Comparison of ENCODE assay signal across 8 cellular contexts in the genomic region with DNA sequence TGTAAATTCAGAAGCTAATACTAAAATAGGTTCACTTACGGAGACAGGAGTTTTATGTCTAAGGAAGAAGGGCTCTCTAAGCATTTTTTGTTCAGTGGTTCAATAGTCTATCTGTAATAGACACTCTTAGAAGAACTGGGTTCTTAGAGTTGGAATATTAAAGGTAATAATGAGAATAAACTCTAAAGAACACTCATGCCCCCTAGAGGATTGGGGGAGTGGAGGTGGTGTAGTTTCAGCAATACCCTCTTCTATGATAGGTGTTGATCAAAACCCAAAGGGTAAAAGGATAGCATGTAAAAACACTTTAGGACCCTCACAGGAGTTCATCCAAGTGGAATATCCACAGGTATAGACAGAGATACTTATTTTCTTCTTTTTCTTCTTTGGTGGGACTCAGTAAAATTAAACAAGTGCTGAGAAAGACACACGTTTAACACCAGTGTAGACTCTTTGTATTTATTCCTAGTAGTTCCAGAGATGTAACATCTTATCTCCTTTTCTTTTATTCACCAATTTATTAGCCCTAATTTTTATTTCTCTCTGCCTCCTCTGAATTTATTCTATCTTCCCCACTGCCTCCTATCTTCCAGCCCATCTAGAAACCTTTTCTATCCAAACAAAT. TPM values are rescaled to one million over a fixed set of nuclear protein-coding genes. Genes with fewer than 3 reads are reported as not detected.
DNase-seq lines count a peak whose midpoint lies in the region; ATAC-seq, FAIRE-seq and TF ChIP-seq lines count a peak whose summit lies in the region.

No MANE protein-coding gene starts in this region.

- no peak for FAIRE-seq in A549 (lab: Jason Lieb, UNC)

- POLR2A ChIA-PET in A549 (lab: Yijun Ruan, JAX) = no interaction called here

- no peaks in the 10 kb centered on the region for H3K4me1 ChIP-seq in A549
- H3K4me1 ChIP-seq in breast epithelium = no peaks in the 10 kb centered on the region
- no peaks in the 10 kb centered on the region for H3K4me1 ChIP-seq in upper lobe of left lung

- H3K27ac ChIP-seq in A549 = no peak overlapping the region
- no peak overlapping the region for H3K27ac ChIP-seq in breast epithelium
- H3K27ac ChIP-seq in upper lobe of left lung = no peak overlapping the region

- DNase-seq in A549 (ENCODE audit: low read depth in 1 of 2, low spot score in 1 of 2) (peak; percentile 30 to 40), ELR (ENCODE audit: low read depth) (peak; percentile 68), NOMO-1 treated with dmso at 0.1 percent for 144 hours (lab: John Stamatoyannopoulos, UW; ENCODE audit: unreplicated experiment) (peak; percentile 6), breast epithelium (ENCODE audit: low spot score in 2 of 2) (no peak), left kidney (ENCODE audit: low read depth, low spot score) (peak; percentile 81), upper lobe of left lung (no peak)

- intact Hi-C loops in breast epithelium (cut with DNase I; ENCODE audit: low total_unique reads) = loop anchor here (10.0 kb wide), 1 partner anchor 84 kb away; no protein-coding TSS in a partner anchor

- WGBS in A549 (ENCODE audit: missing lambda C conversion rate) = 44% methylated on average over 2 of the region's 2 CpGs
- 76 to 79% methylated on average over 2 of the region's 2 CpGs for WGBS in upper lobe of left lung, 2 donors

- no peak overlapping the region for H3K4me2 ChIP-seq in A549

- ATAC-seq in A549 (peak; percentile 85 to 87), HG03175 (IDR thresholded peaks at IDR 0.05; ENCODE audit: unreplicated experiment) (peak; percentile 55), upper lobe of left lung (ENCODE audit: low FRiP score in 2 of 2) (peak in 1 of 2 donors; percentile 73), GM21360 (IDR thresholded peaks at IDR 0.05; ENCODE audit: unreplicated experiment) (no peak)

- H3K4me3 ChIP-seq in A549 = no peak overlapping the region
- no peak overlapping the region for H3K4me3 ChIP-seq in breast epithelium
- H3K4me3 ChIP-seq in upper lobe of left lung = no peak overlapping the region

- TF ChIP-seq POLR2A in A549 (IDR thresholded peaks at IDR 0.05; ENCODE audit: low read length) = no peak
- no peak for TF ChIP-seq POLR2A in breast epithelium (IDR thresholded peaks at IDR 0.05)
- no peak for TF ChIP-seq POLR2A in upper lobe of left lung (IDR thresholded peaks at IDR 0.05)

- peak; percentile 71 to 74; a peak in 4 of 5 replicates for TF ChIP-seq RAD21 in A549 (conservative IDR thresholded peaks at IDR 0.05 in 1 of 2, IDR thresholded peaks at IDR 0.05 in 1 of 2)

- H3K36me3 ChIP-seq in breast epithelium (no peaks in the 10 kb centered on the region), upper lobe of left lung (peaks cover 0 to 27% (median 5%) of the 10 kb centered on the region in 4 donors)

- H3K27me3 ChIP-seq in breast epithelium (no peaks in the 10 kb centered on the region), upper lobe of left lung (no peaks in the 10 kb centered on the region)

- H3K9me3 ChIP-seq in A549 = no peaks in the 10 kb centered on the region
- H3K9me3 ChIP-seq in breast epithelium = no peaks in the 10 kb centered on the region
- H3K9me3 ChIP-seq in upper lobe of left lung = no peaks in the 10 kb centered on the region

- CTCF ChIA-PET in A549 (lab: Yijun Ruan, JAX) = interaction anchor here (0.8 to 2.7 kb wide), 11 partner anchors 9 to 239 kb away, joined by 3 to 10 read pairs (median 3); no protein-coding TSS in a partner anchor

- TF ChIP-seq EP300 in A549 (IDR thresholded peaks at IDR 0.05) (no peak), upper lobe of left lung (IDR thresholded peaks at IDR 0.05) (no peak)

- TF ChIP-seq CTCF in A549 (IDR thresholded peaks at IDR 0.05) (peak; percentile 70), breast epithelium (IDR thresholded peaks at IDR 0.05) (peak; percentile 32 to 75 (median 38)), upper lobe of left lung (IDR thresholded peaks at IDR 0.05) (peak; percentile 18 to 59 (median 48))

TF ChIP-seq in A549, 52 proteins besides CTCF, POLR2A, EP300 and RAD21:
- TF ChIP-seq SMC3 (IDR thresholded peaks at IDR 0.05) (peak; percentile 69), RCOR1 (IDR thresholded peaks at IDR 0.05; ENCODE audit: low read depth, low read length) (no peak), HOXB13 (CRISPR knock-in tag; IDR thresholded peaks at IDR 0.05; ENCODE audit: low read depth) (no peak)
- TF ChIP-seq, protein P1, sequence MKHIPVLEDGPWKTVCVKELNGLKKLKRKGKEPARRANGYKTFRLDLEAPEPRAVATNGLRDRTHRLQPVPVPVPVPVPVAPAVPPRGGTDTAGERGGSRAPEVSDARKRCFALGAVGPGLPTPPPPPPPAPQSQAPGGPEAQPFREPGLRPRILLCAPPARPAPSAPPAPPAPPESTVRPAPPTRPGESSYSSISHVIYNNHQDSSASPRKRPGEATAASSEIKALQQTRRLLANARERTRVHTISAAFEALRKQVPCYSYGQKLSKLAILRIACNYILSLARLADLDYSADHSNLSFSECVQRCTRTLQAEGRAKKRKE (CRISPR knock-in tag; IDR thresholded peaks at IDR 0.05; ENCODE audit: low read depth) = no peak
- TF ChIP-seq, protein P2, sequence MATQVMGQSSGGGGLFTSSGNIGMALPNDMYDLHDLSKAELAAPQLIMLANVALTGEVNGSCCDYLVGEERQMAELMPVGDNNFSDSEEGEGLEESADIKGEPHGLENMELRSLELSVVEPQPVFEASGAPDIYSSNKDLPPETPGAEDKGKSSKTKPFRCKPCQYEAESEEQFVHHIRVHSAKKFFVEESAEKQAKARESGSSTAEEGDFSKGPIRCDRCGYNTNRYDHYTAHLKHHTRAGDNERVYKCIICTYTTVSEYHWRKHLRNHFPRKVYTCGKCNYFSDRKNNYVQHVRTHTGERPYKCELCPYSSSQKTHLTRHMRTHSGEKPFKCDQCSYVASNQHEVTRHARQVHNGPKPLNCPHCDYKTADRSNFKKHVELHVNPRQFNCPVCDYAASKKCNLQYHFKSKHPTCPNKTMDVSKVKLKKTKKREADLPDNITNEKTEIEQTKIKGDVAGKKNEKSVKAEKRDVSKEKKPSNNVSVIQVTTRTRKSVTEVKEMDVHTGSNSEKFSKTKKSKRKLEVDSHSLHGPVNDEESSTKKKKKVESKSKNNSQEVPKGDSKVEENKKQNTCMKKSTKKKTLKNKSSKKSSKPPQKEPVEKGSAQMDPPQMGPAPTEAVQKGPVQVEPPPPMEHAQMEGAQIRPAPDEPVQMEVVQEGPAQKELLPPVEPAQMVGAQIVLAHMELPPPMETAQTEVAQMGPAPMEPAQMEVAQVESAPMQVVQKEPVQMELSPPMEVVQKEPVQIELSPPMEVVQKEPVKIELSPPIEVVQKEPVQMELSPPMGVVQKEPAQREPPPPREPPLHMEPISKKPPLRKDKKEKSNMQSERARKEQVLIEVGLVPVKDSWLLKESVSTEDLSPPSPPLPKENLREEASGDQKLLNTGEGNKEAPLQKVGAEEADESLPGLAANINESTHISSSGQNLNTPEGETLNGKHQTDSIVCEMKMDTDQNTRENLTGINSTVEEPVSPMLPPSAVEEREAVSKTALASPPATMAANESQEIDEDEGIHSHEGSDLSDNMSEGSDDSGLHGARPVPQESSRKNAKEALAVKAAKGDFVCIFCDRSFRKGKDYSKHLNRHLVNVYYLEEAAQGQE (IDR thresholded peaks at IDR 0.05) = no peak

RNA-seq across cellular contexts. Expression of a gene that starts 25.7 kb away (rescaled TPM):
- polyA plus RNA-seq in A549 (2011; rRNA removed) (8.3 and 16.6 TPM in 2 replicates), A549 (2017; fragmentation: RNase III; extraction: RNeasy Plus Mini Kit Qiagen cat#74134 plus additional on column Dnase treatment) (14.7 to 16.5 TPM (median 16.3 TPM) in 3 replicates)
- polyA plus RNA-seq in A549 (2012; cell fraction: cytosol; rRNA removed) = 3.9 and 6.4 TPM in 2 replicates
- 0.54 and 1.6 TPM in 2 replicates for polyA plus RNA-seq in A549 (2012; cell fraction: nucleus; rRNA removed)
- 0.97 and 2.0 TPM in 2 replicates for polyA minus RNA-seq in A549 (2011; rRNA and poly(A)+ RNA removed)
- total RNA-seq in breast epithelium (under 1 TPM in 1 of 3 donors, not detected in 2; 0.64 TPM), upper lobe of left lung (1 to 10 TPM in 4 of 6 donors, not detected in 2; 1.2 to 3.2 (median 1.3) TPM)

Comparison
In these comparisons a context has a peak if more than half of its experiments do, and no peak if none do; other contexts are left out.
1. DNase-seq: peak in A549 (2 of 2), ELR (single experiment), NOMO-1 treated with dmso at 0.1 percent for 144 hours (single experiment) and left kidney (single experiment); none in breast epithelium (0 of 2) and upper lobe of left lung (0 of 2).
2. Peak in every context shown above with its lines, with median percentiles within 50 percentile points of each other: CTCF ChIP-seq.